In genomic region chr3:160402249-160403027, GRCh38 we compare ENCODE assay signal across 8 cellular contexts. TPM values are rescaled to one million over a fixed set of nuclear protein-coding genes. Genes with fewer than 3 reads are reported as not detected.
A peak's percentile ranks its signal among the peaks of the same experiment; 100 is the strongest.
DNase-seq lines count a peak whose midpoint lies in the region; ATAC-seq and TF ChIP-seq lines count a peak whose summit lies in the region.

No MANE protein-coding gene starts in this region.

- peaks cover 4% of the 10 kb centered on the region; the same call in 1 of the 2 replicates for H3K9me3 Mint-ChIP-seq in HFFc6

- in situ Hi-C loops in astrocyte of the cerebellum (cut with HindIII; ENCODE audit: low sequenced_read_pairs) = no loop called here

- peaks cover 11% of the 10 kb centered on the region for H3K27me3 Mint-ChIP-seq in HFFc6 (ENCODE audit: insufficient read depth)

- H3K4me3 Mint-ChIP-seq in HFFc6 = peak overlapping the region; percentile 99

- no peak for TF ChIP-seq CTCF in AG09309 (IDR thresholded peaks at IDR 0.05; ENCODE audit: control insufficient read depth, insufficient read depth, low read depth, low read length, missing control alignments)
- no peak for TF ChIP-seq CTCF in HFFc6 (IDR thresholded peaks at IDR 0.05)
- no peak for TF ChIP-seq CTCF in astrocyte of the cerebellum (IDR thresholded peaks at IDR 0.05; ENCODE audit: low read depth, low read length, missing control alignments)

- 55% methylated on average over 5 of the region's 11 CpGs; no CpG with 5 or more reads in 1 of the 2 experiments for WGBS in mesodermal cell (ENCODE audit: insufficient coverage in 2 of 2), 2 experiments

- no peak for ATAC-seq in GM21825 (IDR thresholded peaks at IDR 0.05; ENCODE audit: unreplicated experiment)
- no peak for ATAC-seq in GM19455 (IDR thresholded peaks at IDR 0.05; ENCODE audit: unreplicated experiment)
- ATAC-seq in GM21515 (IDR thresholded peaks at IDR 0.05; ENCODE audit: unreplicated experiment) = no peak

- no peaks in the 10 kb centered on the region for H3K9me3 ChIP-seq in mesodermal cell (ENCODE audit: control insufficient read depth, low read length)

- H3K27ac ChIP-seq in mesodermal cell (ENCODE audit: low read depth, low read length, severe bottlenecking) = no peak overlapping the region

- H3K36me3 Mint-ChIP-seq in HFFc6 (ENCODE audit: low read depth) = peaks cover 34% of the 10 kb centered on the region

- DNase-seq in AG09309 (ENCODE audit: low read depth) (no peak), HFFc6 (no peak), astrocyte of the cerebellum (ENCODE audit: low read depth) (no peak)
- no peak for DNase-seq in activated effector memory CD4-positive, alpha-beta T cell treated with Interleukin-2 at 50 U/mL for 16 hours

- H3K4me3 ChIP-seq in AG09309 (ENCODE audit: control insufficient read depth, low read depth, low read length) (peak overlapping the region; percentile 62), astrocyte of the cerebellum (ENCODE audit: low read depth, low read length) (peak overlapping the region; percentile 58), mesodermal cell (ENCODE audit: extremely low read depth, insufficient read depth, low read length, poor library complexity, severe bottlenecking) (peak overlapping the region; percentile 98)

- no peaks in the 10 kb centered on the region for H3K4me1 ChIP-seq in mesodermal cell (ENCODE audit: control insufficient read depth, insufficient read depth, low read length, poor library complexity, severe bottlenecking)

- H3K4me1 Mint-ChIP-seq in HFFc6 (ENCODE audit: low read depth) = peaks cover 44% of the 10 kb centered on the region

- H3K36me3 ChIP-seq in mesodermal cell (ENCODE audit: control insufficient read depth, insufficient read depth, low read length) = peaks cover 24% of the 10 kb centered on the region

- H3K27ac Mint-ChIP-seq in HFFc6 = peak overlapping the region; percentile 90

RNA-seq across cellular contexts. Expression of gene SMC4, which starts 3.0 kb away (rescaled TPM):
- 100 to 1,000 TPM in 5 of 6 experiments, 10 to 100 TPM in 1; 58.2 to 116 (median 106) TPM for total RNA-seq in HFFc6 (2021; fragmentation: NEBNext Ultra II Directional; extraction: Animal tissue kit (Norgen Biotek cat#: 25700))
- 112 TPM for polyA plus RNA-seq in mesodermal cell (2013, experiment 1 of 2)
- 128 TPM for polyA plus RNA-seq in mesodermal cell (2013, experiment 2 of 2)

RNA-seq across cellular contexts. Expression of gene IFT80, which starts 3.4 kb away (rescaled TPM):
- total RNA-seq in HFFc6 (2021; fragmentation: NEBNext Ultra II Directional; extraction: Animal tissue kit (Norgen Biotek cat#: 25700)) = 10 to 100 TPM; 23.4 to 28.1 (median 24.6) TPM
- polyA plus RNA-seq in mesodermal cell (2013, experiment 1 of 2) = 32.7 TPM
- 41.4 TPM for polyA plus RNA-seq in mesodermal cell (2013, experiment 2 of 2)

RNA-seq across cellular contexts. Expression of gene TRIM59, which starts 47.1 kb away (rescaled TPM):
- 10 to 100 TPM; 30.9 to 50.2 (median 40.7) TPM for total RNA-seq in HFFc6 (2021; fragmentation: NEBNext Ultra II Directional; extraction: Animal tissue kit (Norgen Biotek cat#: 25700))
- polyA plus RNA-seq in mesodermal cell (2013, experiment 1 of 2) = 29.1 TPM
- 34.0 TPM for polyA plus RNA-seq in mesodermal cell (2013, experiment 2 of 2)
